Comparison of ENCODE assay signal across 26 cellular contexts in the genomic region with DNA sequence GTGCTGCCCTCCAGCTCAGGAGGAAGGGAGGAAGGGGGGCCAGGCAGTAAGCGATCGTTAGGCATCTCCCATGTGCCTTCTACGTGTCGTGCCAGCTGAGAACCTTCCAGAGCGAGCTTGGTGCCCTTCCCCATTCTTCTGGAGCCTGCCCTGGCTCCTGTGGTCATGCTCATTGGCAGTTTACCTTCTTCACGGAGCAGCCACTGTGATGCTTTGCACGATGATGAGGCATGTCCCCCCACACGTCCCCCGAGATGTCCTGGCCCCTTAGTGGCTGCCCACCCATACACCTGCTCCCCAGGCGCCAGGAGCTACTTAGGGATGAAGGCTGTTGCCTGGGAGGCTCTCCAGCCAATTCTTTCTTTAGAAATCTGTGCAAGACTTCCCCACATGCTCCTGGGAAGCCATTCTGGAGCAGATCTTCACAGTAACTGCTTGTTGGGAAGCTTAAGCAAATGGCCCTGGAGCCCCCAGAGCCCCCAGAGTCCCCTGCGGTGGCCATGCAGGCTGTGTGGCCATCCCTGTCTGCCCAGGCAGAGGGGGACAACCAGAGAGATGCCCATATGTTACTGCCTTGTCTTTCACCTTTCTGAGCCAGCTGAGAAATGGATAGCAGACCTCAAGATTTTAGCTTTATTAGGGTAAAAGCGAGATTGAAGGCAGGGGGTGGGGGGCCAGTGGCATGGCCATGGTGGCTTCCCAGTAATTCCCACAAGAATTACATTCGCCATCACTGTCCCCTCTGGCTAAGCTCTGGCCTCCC.
A peak's percentile ranks its signal among the peaks of the same experiment; 100 is the strongest.
DNase-seq lines count a peak whose midpoint lies in the region; ATAC-seq and TF ChIP-seq lines count a peak whose summit lies in the region.
"Had no signal": no experiment of that assay in that cellular context is flagged by ENCODE, and none has a peak within 500 bp of the region (broad histone marks: within the 10 kb centered on the region; RNA-seq: fewer than 3 reads in every experiment).

No MANE protein-coding gene starts in this region.

- DNase-seq in chondrocyte (ENCODE audit: low spot score) (peak; percentile 62), islet precursor cell (peak; percentile 17), sciatic nerve (ENCODE audit: low spot score) (peak; percentile 25), ureter (ENCODE audit: low spot score) (peak; percentile 10), anterior cingulate cortex (lab: John Stamatoyannopoulos, UW) (no peak)
- DNase-seq: activated CD4-positive, CD25-positive, alpha-beta regulatory T cell treated with anti-CD3 and anti-CD28 coated beads, Interleukin-2, amount 50 U/mL, for 72 hours; activated CD8-positive, alpha-beta T cell treated with anti-CD3 and anti-CD28 coated beads, Interleukin-2, amount 10 ng/mL, durations not matched to agents 7 days and 5 days; activated naive CD4-positive, alpha-beta T cell; activated naive CD8-positive, alpha-beta T cell treated with anti-CD3 and anti-CD28 coated beads, Interleukin-2, amount 50 U/mL, for 24 hours; activated T-cell treated with anti-CD3 and anti-CD28 coated beads, Interleukin-2, amount 50 U/mL, for 1 hour; caudate nucleus; COR-L47; foreskin fibroblast; Kasumi-1; left ventricle myocardium superior; NCI-H146; NCI-H446 treated with DMSO at 0.1 percent for 48 hours; NCI-H82; nucleus accumbens; SHP77 treated with DMSO at 0.1 percent for 48 hours; stimulated activated naive CD4-positive, alpha-beta T cell had no signal

- H3K9me3 Mint-ChIP-seq in chondrocyte (ENCODE audit: low read depth): no peaks in the 10 kb centered on the region
- H3K9me3 Mint-ChIP-seq: activated naive CD8-positive, alpha-beta T cell treated with anti-CD3 and anti-CD28 coated beads, Interleukin-2, amount 50 U/mL, for 24 hours; dendritic cell treated with granulocyte-macrophage colony-stimulating factor and Interleukin-4, amounts not matched to agents 40 ng/mL and 50 ng/mL, for 4 days; mesothelial cell of epicardium had no signal

- intact Hi-C loops in sciatic nerve (cut with DNase I): no loop called here

- H3K27me3 Mint-ChIP-seq in chondrocyte (ENCODE audit: low read depth): no peaks in the 10 kb centered on the region
- H3K27me3 Mint-ChIP-seq: activated naive CD8-positive, alpha-beta T cell treated with anti-CD3 and anti-CD28 coated beads, Interleukin-2, amount 50 U/mL, for 24 hours; dendritic cell treated with granulocyte-macrophage colony-stimulating factor and Interleukin-4, amounts not matched to agents 40 ng/mL and 50 ng/mL, for 4 days had no signal

- ATAC-seq in sciatic nerve (no peak), GM21529 (IDR thresholded peaks at IDR 0.05; ENCODE audit: unreplicated experiment) (no peak), GM21423 (IDR thresholded peaks at IDR 0.05; ENCODE audit: unreplicated experiment) (no peak)
- ATAC-seq: activated CD8-positive, alpha-beta T cell treated with anti-CD3 and anti-CD28 coated beads, Interleukin-2, amount 10 ng/mL, durations not matched to agents 7 days and 5 days; activated naive CD8-positive, alpha-beta T cell treated with anti-CD3 and anti-CD28 coated beads, Interleukin-2, amount 50 U/mL, for 24 hours; esophagus mucosa; left ventricle myocardium superior had no signal

- no peaks in the 10 kb centered on the region for H3K4me1 Mint-ChIP-seq in chondrocyte (ENCODE audit: low read depth)
- H3K4me1 Mint-ChIP-seq: activated naive CD8-positive, alpha-beta T cell treated with anti-CD3 and anti-CD28 coated beads, Interleukin-2, amount 50 U/mL, for 24 hours; mesothelial cell of epicardium had no signal

- no peak overlapping the region for H3K4me3 Mint-ChIP-seq in chondrocyte (ENCODE audit: unreplicated experiment)
- H3K4me3 Mint-ChIP-seq: activated CD8-positive, alpha-beta T cell treated with anti-CD3 and anti-CD28 coated beads, Interleukin-2, amount 10 ng/mL, durations not matched to agents 7 days and 5 days; activated naive CD8-positive, alpha-beta T cell treated with anti-CD3 and anti-CD28 coated beads, Interleukin-2, amount 50 U/mL, for 24 hours; dendritic cell treated with granulocyte-macrophage colony-stimulating factor and Interleukin-4, amounts not matched to agents 40 ng/mL and 50 ng/mL, for 4 days; mesothelial cell of epicardium had no signal

- H3K36me3 Mint-ChIP-seq in chondrocyte (ENCODE audit: low read depth): no peaks in the 10 kb centered on the region

- no peak for TF ChIP-seq CTCF in chondrocyte (IDR thresholded peaks at IDR 0.05)

- H3K27ac Mint-ChIP-seq in chondrocyte (ENCODE audit: unreplicated experiment): no peak overlapping the region
- H3K27ac Mint-ChIP-seq: activated CD8-positive, alpha-beta T cell treated with anti-CD3 and anti-CD28 coated beads, Interleukin-2, amount 10 ng/mL, durations not matched to agents 7 days and 5 days; activated naive CD8-positive, alpha-beta T cell treated with anti-CD3 and anti-CD28 coated beads, Interleukin-2, amount 50 U/mL, for 24 hours; dendritic cell treated with granulocyte-macrophage colony-stimulating factor and Interleukin-4, amounts not matched to agents 40 ng/mL and 50 ng/mL, for 4 days; mesothelial cell of epicardium had no signal

Comparison
In these comparisons a context has a peak if more than half of its experiments do, and no peak if none do; other contexts are left out.
1. DNase-seq: peak in chondrocyte (single experiment), islet precursor cell (single experiment), sciatic nerve (single experiment) and ureter (single experiment); none in anterior cingulate cortex (0 of 58).